Comparison of ENCODE assay signal across 13 cellular contexts in genomic region chr5:168324864-168325615, GRCh38. TPM values are rescaled to one million over a fixed set of nuclear protein-coding genes. Genes with fewer than 3 reads are reported as not detected.
DNase-seq lines count a peak whose midpoint lies in the region; ATAC-seq and TF ChIP-seq lines count a peak whose summit lies in the region.
"Had no signal": no experiment of that assay in that cellular context is flagged by ENCODE, and none has a peak within 500 bp of the region (broad histone marks: within the 10 kb centered on the region; RNA-seq: fewer than 3 reads in every experiment).

No MANE protein-coding gene starts in this region.

- no peak for TF ChIP-seq CTCF in PC-3 (conservative IDR thresholded peaks at IDR 0.05; ENCODE audit: low read depth, low read length)
- TF ChIP-seq CTCF in esophagus squamous epithelium (IDR thresholded peaks at IDR 0.05) = no peak

- intact Hi-C loops in PC-3 (cut with micrococcal nuclease) = loop anchor here (2.0 kb wide), 1 partner anchor 24 kb away; no protein-coding TSS in a partner anchor
- intact Hi-C loops in esophagus squamous epithelium (cut with DNase I) = no loop called here
- intact Hi-C loops in posterior vena cava (cut with DNase I) = loop anchor here in 1 of 2 donors (1.0 kb wide), 1 partner anchor 22 kb away; no protein-coding TSS in a partner anchor

- H3K27me3 ChIP-seq in PC-3 (ENCODE audit: low read length) = no peaks in the 10 kb centered on the region
- H3K27me3 ChIP-seq in esophagus squamous epithelium = no peaks in the 10 kb centered on the region

- H4K20me1 ChIP-seq in PC-3 (ENCODE audit: low read length) = no peaks in the 10 kb centered on the region

- peak overlapping the region; percentile 69 for H3K9ac ChIP-seq in PC-3 (ENCODE audit: low read length)

- H3K4me1 ChIP-seq in PC-3 (ENCODE audit: insufficient read depth, low read length) (peaks cover 65% of the 10 kb centered on the region), esophagus squamous epithelium (peaks cover 3 to 51% (median 5%) of the 10 kb centered on the region in 3 donors)

- TF ChIP-seq POLR2A in esophagus squamous epithelium (IDR thresholded peaks at IDR 0.05) = no peak

- H3K4me3 ChIP-seq in PC-3 (ENCODE audit: low read length) (peak overlapping the region; percentile 59), esophagus squamous epithelium (no peak overlapping the region)

- no peak overlapping the region for H2AFZ ChIP-seq in PC-3 (ENCODE audit: low read length)

- H3K4me2 ChIP-seq in PC-3 (ENCODE audit: low read length) = peak overlapping the region; percentile 98

- no TSS peak for BruUV-seq in PC-3 (replicated peaks; lab: Mats Ljungman, UMichigan)

- H3K9me2 ChIP-seq in PC-3 (replicated peaks; ENCODE audit: low read length) = no peaks in the 10 kb centered on the region

- H3K27ac ChIP-seq in PC-3 (ENCODE audit: low read length) = peak overlapping the region; percentile 99
- peak overlapping the region; percentile 74 to 89 (median 83) for H3K27ac ChIP-seq in esophagus squamous epithelium
- H3K27ac ChIP-seq: WERI-Rb-1 had no signal

- CTCF ChIA-PET in PC-3 (lab: Charles Lee) = interaction anchor here (1.2 kb wide), 1 partner anchor 10 kb away, joined by 5 read pairs; no protein-coding TSS in a partner anchor

- H3K9me3 ChIP-seq in PC-3 (ENCODE audit: low read length) (no peaks in the 10 kb centered on the region), esophagus squamous epithelium (no peaks in the 10 kb centered on the region)

- WGBS in esophagus squamous epithelium, 2 donors = 18 to 46% methylated on average over 3 to 5 of the region's 5 CpGs

- POLR2A ChIA-PET in PC-3 (lab: Charles Lee; ENCODE audit: unreplicated experiment) = interaction anchor here (0.9 kb wide), 1 partner anchor 33 kb away, joined by 8 read pairs; the partner anchor contains the start of gene WWC1

- peaks cover 89% of the 10 kb centered on the region for H3K79me2 ChIP-seq in PC-3 (ENCODE audit: low read length)

- no peaks in the 10 kb centered on the region for H3F3A ChIP-seq in PC-3 (ENCODE audit: low read length, unreplicated experiment)

- ATAC-seq in PC-3 (peak; percentile 81), GM21825 (IDR thresholded peaks at IDR 0.05; ENCODE audit: unreplicated experiment) (no peak), GM21360 (IDR thresholded peaks at IDR 0.05; ENCODE audit: unreplicated experiment) (no peak)

- H3K36me3 ChIP-seq in PC-3 (ENCODE audit: low read depth, low read length) = no peaks in the 10 kb centered on the region
- H3K36me3 ChIP-seq in esophagus squamous epithelium = no peaks in the 10 kb centered on the region
- H3K36me3 ChIP-seq: WERI-Rb-1 had no signal

- DNase-seq in ELR (ENCODE audit: low read depth) = peak; percentile 64
- DNase-seq in PC-3 = peak; percentile 90
- DNase-seq in esophagus squamous epithelium (lab: John Stamatoyannopoulos, UW) = no peak
- peak; percentile 54 for DNase-seq in posterior vena cava (ENCODE audit: low spot score)
- no peak for DNase-seq in NK-92 (lab: John Stamatoyannopoulos, UW; ENCODE audit: unreplicated experiment)
- DNase-seq in NCI-H446 treated with DMSO at 0.1 percent for 48 hours (lab: John Stamatoyannopoulos, UW) = no peak
- DNase-seq: amygdala; CD8-positive, alpha-beta memory T cell; NCI-H1930; nephron progenitor cell; WERI-Rb-1 had no signal

RNA-seq across cellular contexts. Expression of gene WWC1, which starts 33.6 kb away (rescaled TPM):
- total RNA-seq in PC-3 (2014; rRNA removed) (31.8 and 44.2 TPM in 2 replicates), esophagus squamous epithelium (10 to 100 TPM; 14.4 to 25.0 (median 16.1) TPM), posterior vena cava (under 1 TPM; 0.33 to 0.97 TPM)

Comparison
In these comparisons a context has a peak if more than half of its experiments do, and no peak if none do; other contexts are left out.
1. DNase-seq: peak in ELR (single experiment), PC-3 (single experiment) and posterior vena cava (single experiment); none in esophagus squamous epithelium (single experiment), NK-92 (single experiment) and NCI-H446 treated with DMSO at 0.1 percent for 48 hours (single experiment).
2. RNA of gene WWC1, which starts 33.6 kb away (total RNA-seq): 31.8 to 44.2 TPM in PC-3 and 14.4 to 25.0 TPM in esophagus squamous epithelium; 0.33 to 0.97 TPM in posterior vena cava; every median in the first group is over 4 times any median in the second.